Comparison of ENCODE assay signal across 1 cellular context in genomic region chr13:113822956-113823744, GRCh38.
TF ChIP-seq lines count a peak whose summit lies in the region.

No MANE protein-coding gene starts in this region.

TF ChIP-seq in IMR-90, 13 proteins besides CTCF, POLR2A, EP300 and RAD21 (continued from another document):
- no peak for TF ChIP-seq NFE2L2 (IDR thresholded peaks at IDR 0.05; ENCODE audit: low read depth, low read length)
- no peak for TF ChIP-seq MXI1 (IDR thresholded peaks at IDR 0.05; ENCODE audit: borderline replicate concordance, low read depth, low read length)
- TF ChIP-seq RFX5 (IDR thresholded peaks at IDR 0.05; ENCODE audit: low read depth, low read length): no peak
- TF ChIP-seq CEBPB (IDR thresholded peaks at IDR 0.05; ENCODE audit: low read depth, low read length): no peak
- no peak for TF ChIP-seq MAZ (IDR thresholded peaks at IDR 0.05; ENCODE audit: borderline replicate concordance, low read depth, low read length)
- no peak for TF ChIP-seq ELK1 (IDR thresholded peaks at IDR 0.05; ENCODE audit: borderline replicate concordance, low read depth, low read length)
- TF ChIP-seq MAFK (IDR thresholded peaks at IDR 0.05; ENCODE audit: low read depth, low read length): no peak
- no peak for TF ChIP-seq CHD1 (IDR thresholded peaks at IDR 0.05; ENCODE audit: low read depth, low read length)
